1 cellular context compared by ENCODE assay signal in the genomic region with DNA sequence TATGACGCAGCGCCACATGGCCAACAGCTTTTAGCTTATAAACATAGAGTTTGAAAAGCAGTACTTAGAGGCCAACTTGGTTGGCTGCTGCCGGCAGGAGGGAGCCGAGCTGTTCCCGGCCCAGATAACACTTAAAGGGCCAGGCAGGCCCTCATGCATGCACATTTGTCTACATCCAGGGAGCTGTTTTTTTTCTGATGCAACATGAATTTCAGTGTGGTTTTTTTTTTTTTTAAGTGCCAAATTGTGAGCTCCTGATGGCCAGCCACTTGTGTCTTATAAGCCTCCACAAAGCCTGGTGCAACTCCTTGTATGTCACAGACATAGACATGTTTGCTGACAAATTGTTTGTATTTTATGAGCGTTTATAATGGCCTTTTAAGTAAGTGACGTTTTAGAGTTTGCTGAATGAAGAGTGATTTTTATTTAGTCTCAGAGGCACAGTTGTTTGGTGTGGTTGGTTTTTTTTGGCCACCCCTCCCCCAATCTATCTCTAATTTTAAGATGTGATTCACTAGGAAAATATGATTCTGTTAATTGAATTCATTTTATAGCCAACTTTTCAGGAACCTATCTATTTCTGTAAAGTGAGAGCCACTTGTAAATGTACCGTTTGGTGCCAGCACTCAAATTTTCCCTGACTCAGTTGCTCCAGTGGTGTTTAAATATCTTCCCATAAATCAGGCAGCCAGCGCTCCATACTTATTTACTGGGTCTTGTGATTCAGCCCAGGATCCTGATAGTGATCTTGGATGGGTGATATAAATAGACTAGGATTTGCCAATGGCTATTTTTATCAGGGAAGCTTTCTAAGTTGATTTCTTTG.
A peak's percentile ranks its signal among the peaks of the same experiment; 100 is the strongest.
TF ChIP-seq lines count a peak whose summit lies in the region.

No MANE protein-coding gene starts in this region.

TF ChIP-seq in K562, 482 proteins besides CTCF, POLR2A, EP300 and RAD21 (continued from another document and continues in another):
- TF ChIP-seq, protein P1, sequence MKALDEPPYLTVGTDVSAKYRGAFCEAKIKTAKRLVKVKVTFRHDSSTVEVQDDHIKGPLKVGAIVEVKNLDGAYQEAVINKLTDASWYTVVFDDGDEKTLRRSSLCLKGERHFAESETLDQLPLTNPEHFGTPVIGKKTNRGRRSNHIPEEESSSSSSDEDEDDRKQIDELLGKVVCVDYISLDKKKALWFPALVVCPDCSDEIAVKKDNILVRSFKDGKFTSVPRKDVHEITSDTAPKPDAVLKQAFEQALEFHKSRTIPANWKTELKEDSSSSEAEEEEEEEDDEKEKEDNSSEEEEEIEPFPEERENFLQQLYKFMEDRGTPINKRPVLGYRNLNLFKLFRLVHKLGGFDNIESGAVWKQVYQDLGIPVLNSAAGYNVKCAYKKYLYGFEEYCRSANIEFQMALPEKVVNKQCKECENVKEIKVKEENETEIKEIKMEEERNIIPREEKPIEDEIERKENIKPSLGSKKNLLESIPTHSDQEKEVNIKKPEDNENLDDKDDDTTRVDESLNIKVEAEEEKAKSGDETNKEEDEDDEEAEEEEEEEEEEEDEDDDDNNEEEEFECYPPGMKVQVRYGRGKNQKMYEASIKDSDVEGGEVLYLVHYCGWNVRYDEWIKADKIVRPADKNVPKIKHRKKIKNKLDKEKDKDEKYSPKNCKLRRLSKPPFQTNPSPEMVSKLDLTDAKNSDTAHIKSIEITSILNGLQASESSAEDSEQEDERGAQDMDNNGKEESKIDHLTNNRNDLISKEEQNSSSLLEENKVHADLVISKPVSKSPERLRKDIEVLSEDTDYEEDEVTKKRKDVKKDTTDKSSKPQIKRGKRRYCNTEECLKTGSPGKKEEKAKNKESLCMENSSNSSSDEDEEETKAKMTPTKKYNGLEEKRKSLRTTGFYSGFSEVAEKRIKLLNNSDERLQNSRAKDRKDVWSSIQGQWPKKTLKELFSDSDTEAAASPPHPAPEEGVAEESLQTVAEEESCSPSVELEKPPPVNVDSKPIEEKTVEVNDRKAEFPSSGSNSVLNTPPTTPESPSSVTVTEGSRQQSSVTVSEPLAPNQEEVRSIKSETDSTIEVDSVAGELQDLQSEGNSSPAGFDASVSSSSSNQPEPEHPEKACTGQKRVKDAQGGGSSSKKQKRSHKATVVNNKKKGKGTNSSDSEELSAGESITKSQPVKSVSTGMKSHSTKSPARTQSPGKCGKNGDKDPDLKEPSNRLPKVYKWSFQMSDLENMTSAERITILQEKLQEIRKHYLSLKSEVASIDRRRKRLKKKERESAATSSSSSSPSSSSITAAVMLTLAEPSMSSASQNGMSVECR (CRISPR knock-in tag; IDR thresholded peaks at IDR 0.05), result no peak
- TF ChIP-seq DMBX1 (CRISPR knock-in tag; IDR thresholded peaks at IDR 0.05; ENCODE audit: borderline replicate concordance), result no peak
- no peak for TF ChIP-seq HDAC1 (IDR thresholded peaks at IDR 0.05)
- TF ChIP-seq ATF4 (CRISPR knock-in tag; IDR thresholded peaks at IDR 0.05), result peak; percentile 68
- no peak for TF ChIP-seq ZNF12 (CRISPR knock-in tag; IDR thresholded peaks at IDR 0.05)
- TF ChIP-seq RFX1 (IDR thresholded peaks at IDR 0.05), result no peak
- peak; percentile 84 for TF ChIP-seq EP400 (IDR thresholded peaks at IDR 0.05)
- peak; percentile 57 for TF ChIP-seq SOX6 (IDR thresholded peaks at IDR 0.05)
- TF ChIP-seq ZNF165 (CRISPR knock-in tag; IDR thresholded peaks at IDR 0.05; ENCODE audit: borderline replicate concordance), result no peak
- TF ChIP-seq, protein P2, sequence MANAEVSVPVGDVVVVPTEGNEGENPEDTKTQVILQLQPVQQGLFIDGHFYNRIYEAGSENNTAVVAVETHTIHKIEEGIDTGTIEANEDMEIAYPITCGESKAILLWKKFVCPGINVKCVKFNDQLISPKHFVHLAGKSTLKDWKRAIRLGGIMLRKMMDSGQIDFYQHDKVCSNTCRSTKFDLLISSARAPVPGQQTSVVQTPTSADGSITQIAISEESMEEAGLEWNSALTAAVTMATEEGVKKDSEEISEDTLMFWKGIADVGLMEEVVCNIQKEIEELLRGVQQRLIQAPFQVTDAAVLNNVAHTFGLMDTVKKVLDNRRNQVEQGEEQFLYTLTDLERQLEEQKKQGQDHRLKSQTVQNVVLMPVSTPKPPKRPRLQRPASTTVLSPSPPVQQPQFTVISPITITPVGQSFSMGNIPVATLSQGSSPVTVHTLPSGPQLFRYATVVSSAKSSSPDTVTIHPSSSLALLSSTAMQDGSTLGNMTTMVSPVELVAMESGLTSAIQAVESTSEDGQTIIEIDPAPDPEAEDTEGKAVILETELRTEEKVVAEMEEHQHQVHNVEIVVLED (CRISPR knock-in tag; IDR thresholded peaks at IDR 0.05), result no peak
- no peak for TF ChIP-seq ZNF277 (CRISPR knock-in tag; IDR thresholded peaks at IDR 0.05; ENCODE audit: borderline replicate concordance)
- no peak for TF ChIP-seq ZNF780A (CRISPR knock-in tag; IDR thresholded peaks at IDR 0.05)
- no peak for TF ChIP-seq E2F3 (CRISPR knock-in tag; IDR thresholded peaks at IDR 0.05)
- no peak for TF ChIP-seq MTA1 (IDR thresholded peaks at IDR 0.05; ENCODE audit: borderline replicate concordance)
- TF ChIP-seq NONO (IDR thresholded peaks at IDR 0.05; ENCODE audit: low read depth in 2 of 2, low read length in 1 of 2), result no peak
- peak; percentile 93 for TF ChIP-seq ZNF384 (IDR thresholded peaks at IDR 0.05; ENCODE audit: low read depth, low read length)
- TF ChIP-seq RBM14 (IDR thresholded peaks at IDR 0.05; ENCODE audit: borderline replicate concordance, insufficient read depth, low read depth, low read length), result no peak
- TF ChIP-seq ZNF740 (CRISPR knock-in tag; IDR thresholded peaks at IDR 0.05), result no peak
- TF ChIP-seq ZNF740 (tag; IDR thresholded peaks at IDR 0.05), result no peak
- no peak for TF ChIP-seq ZNF212 (CRISPR knock-in tag; IDR thresholded peaks at IDR 0.05)
- TF ChIP-seq SIRT6 (IDR thresholded peaks at IDR 0.05; ENCODE audit: low read depth, low read length), result no peak
- no peak for TF ChIP-seq SMAD2 (IDR thresholded peaks at IDR 0.05; ENCODE audit: low read depth, low read length)
- peak; percentile 58 for TF ChIP-seq TFAP4 (CRISPR knock-in tag; IDR thresholded peaks at IDR 0.05; ENCODE audit: borderline replicate concordance)
- no peak for TF ChIP-seq GATAD2A (IDR thresholded peaks at IDR 0.05)
- TF ChIP-seq SRSF7 (optimal IDR thresholded peaks at IDR 0.05; ENCODE audit: low read depth, low read length), result no peak
- TF ChIP-seq SAP30 (IDR thresholded peaks at IDR 0.05; ENCODE audit: borderline replicate concordance, insufficient read depth, low read depth, low read length, poor library complexity, severe bottlenecking), result no peak
- TF ChIP-seq KLF10 (CRISPR knock-in tag; IDR thresholded peaks at IDR 0.05), result no peak
- TF ChIP-seq TSC22D4 (tag; IDR thresholded peaks at IDR 0.05), result no peak
- no peak for TF ChIP-seq GTF2A2 (tag; IDR thresholded peaks at IDR 0.05)
- 0 out of 2 replicates have a peak, but pooled peaks have one; percentile 29 for TF ChIP-seq CREB3L1 (IDR thresholded peaks at IDR 0.05; ENCODE audit: borderline replicate concordance, low read depth)
- TF ChIP-seq ADNP (tag; IDR thresholded peaks at IDR 0.05), result no peak
- TF ChIP-seq CEBPG (CRISPR knock-in tag; IDR thresholded peaks at IDR 0.05), result peak; percentile 90
- TF ChIP-seq CEBPG (tag; conservative IDR thresholded peaks at IDR 0.05 in 1 of 2, IDR thresholded peaks at IDR 0.05 in 1 of 2), result peak; percentile 71 to 90
- no peak for TF ChIP-seq SREBF2 (CRISPR knock-in tag; IDR thresholded peaks at IDR 0.05)
- no peak for TF ChIP-seq NELFE (IDR thresholded peaks at IDR 0.05; ENCODE audit: insufficient read depth, insufficient read length)
- TF ChIP-seq FOXJ2 (tag; IDR thresholded peaks at IDR 0.05), result 0 out of 2 replicates have a peak, but pooled peaks have one; percentile 25
- TF ChIP-seq SMAD3 (CRISPR knock-in tag; conservative IDR thresholded peaks at IDR 0.05), result no peak
- no peak; the same call in 1 of the 2 replicates for TF ChIP-seq ETV5 (CRISPR knock-in tag; IDR thresholded peaks at IDR 0.05; ENCODE audit: low read depth)
- peak; percentile 71; the same call in 1 of the 2 replicates for TF ChIP-seq LEF1 (IDR thresholded peaks at IDR 0.05)
- TF ChIP-seq POLR2H (tag; IDR thresholded peaks at IDR 0.05; ENCODE audit: low read depth), result peak; percentile 67
- TF ChIP-seq ZNF431 (CRISPR knock-in tag; IDR thresholded peaks at IDR 0.05), result no peak
- no peak for TF ChIP-seq NR2C1 (IDR thresholded peaks at IDR 0.05)
- no peak for TF ChIP-seq NR2C1 (tag; IDR thresholded peaks at IDR 0.05)
- no peak for TF ChIP-seq KDM4B (IDR thresholded peaks at IDR 0.05; ENCODE audit: borderline replicate concordance in 2 of 2, low read depth in 1 of 2)
- TF ChIP-seq MCM5 (IDR thresholded peaks at IDR 0.05; ENCODE audit: low read depth), result no peak
- no peak for TF ChIP-seq HCFC1 (IDR thresholded peaks at IDR 0.05; ENCODE audit: low read depth, low read length)
- TF ChIP-seq RBFOX2 (IDR thresholded peaks at IDR 0.05; ENCODE audit: low read depth, low read length), result 0 out of 2 replicates have a peak, but pooled peaks have one; percentile 37
- no peak for TF ChIP-seq ARID3B (CRISPR knock-in tag; IDR thresholded peaks at IDR 0.05; ENCODE audit: borderline replicate concordance)
- TF ChIP-seq MYC (IDR thresholded peaks at IDR 0.05; ENCODE audit: low read depth, low read length), result peak; percentile 95
- no peak for TF ChIP-seq MYC (CRISPR knock-in tag; IDR thresholded peaks at IDR 0.05; ENCODE audit: borderline replicate concordance, low read depth)
- peak; percentile 35; the same call in 1 of the 2 replicates for TF ChIP-seq PKNOX1 (IDR thresholded peaks at IDR 0.05)
- TF ChIP-seq ZKSCAN1 (IDR thresholded peaks at IDR 0.05; ENCODE audit: low read depth, low read length), result no peak
- no peak for TF ChIP-seq ESRRB (CRISPR knock-in tag; IDR thresholded peaks at IDR 0.05; ENCODE audit: borderline replicate concordance)
- TF ChIP-seq CC2D1A (IDR thresholded peaks at IDR 0.05), result 0 out of 2 replicates have a peak, but pooled peaks have one; percentile 13
- TF ChIP-seq SIN3A (IDR thresholded peaks at IDR 0.05; ENCODE audit: borderline replicate concordance in 2 of 2, control insufficient read depth in 1 of 2, low read depth in 2 of 2, low read length in 2 of 2), result no peak
- no peak for TF ChIP-seq CTBP1 (IDR thresholded peaks at IDR 0.05; ENCODE audit: borderline replicate concordance)
- TF ChIP-seq ZNF77 (CRISPR knock-in tag; IDR thresholded peaks at IDR 0.05), result no peak
- no peak for TF ChIP-seq BDP1 (IDR thresholded peaks at IDR 0.05; ENCODE audit: insufficient read depth, insufficient read length)
